In genomic region chr6:76706566-76706965, GRCh38 we compare ENCODE assay signal across 9 cellular contexts.
"Had no signal": no experiment of that assay in that cellular context is flagged by ENCODE, and none has a peak within 500 bp of the region (broad histone marks: within the 10 kb centered on the region; RNA-seq: fewer than 3 reads in every experiment).

No MANE protein-coding gene starts in this region.

- H3K4me3 ChIP-seq: GM23248, HAP-1, K562 had no signal

- DNase-seq: GM23248, GOT3, H7, HFFc6, IMR-90, KG1 had no signal

- H3K27ac ChIP-seq: GM23248 had no signal

- H3K9me3 ChIP-seq: HAP-1 had no signal

- H2AFZ ChIP-seq: GM23248 had no signal

- ATAC-seq: HCT116, K562 had no signal

- H3K36me3 ChIP-seq: HAP-1 had no signal

- H3K4me1 ChIP-seq: HAP-1 had no signal

- H3K9ac ChIP-seq: GM23248 had no signal
